ENCODE assay signal across 1 cellular context in genomic region chr5:68459500-68460139, GRCh38.
TF ChIP-seq lines count a peak whose summit lies in the region.

No MANE protein-coding gene starts in this region.

TF ChIP-seq in H1, 55 proteins besides CTCF, POLR2A, EP300 and RAD21 (continued from another document):
- no peak for TF ChIP-seq CTBP2 (IDR thresholded peaks at IDR 0.05; ENCODE audit: borderline replicate concordance, insufficient read depth, insufficient read length, low read length)
- TF ChIP-seq CHD7 (IDR thresholded peaks at IDR 0.05; ENCODE audit: insufficient replicate concordance, low read length) = no peak
- no peak for TF ChIP-seq YY1 (IDR thresholded peaks at IDR 0.05; ENCODE audit: low read depth, low read length)
TF ChIP-seq in H1: peak in this region for 0.
